Comparison of ENCODE assay signal across 18 cellular contexts in genomic region chr2:191180712-191181111, GRCh38. TPM values are rescaled to one million over a fixed set of nuclear protein-coding genes. Genes with fewer than 3 reads are reported as not detected.
DNase-seq lines count a peak whose midpoint lies in the region; ATAC-seq, FAIRE-seq and TF ChIP-seq lines count a peak whose summit lies in the region.
"Had no signal": no experiment of that assay in that cellular context is flagged by ENCODE, and none has a peak within 500 bp of the region (broad histone marks: within the 10 kb centered on the region; RNA-seq: fewer than 3 reads in every experiment).

No MANE protein-coding gene starts in this region.

- peak overlapping the region in 2 of 3 donors; percentile 9 to 41 for H3K27ac ChIP-seq in right lobe of liver
- H3K27ac ChIP-seq: ovary, SJSA1 had no signal

- H3K36me3 ChIP-seq in right lobe of liver, result no peaks in the 10 kb centered on the region
- H3K36me3 ChIP-seq: ovary, SJSA1 had no signal

- ATAC-seq in right lobe of liver (peak in 2 of 4 donors; percentile 6 to 15), GM18517 (IDR thresholded peaks at IDR 0.05; ENCODE audit: unreplicated experiment) (no peak)
- ATAC-seq: K562 had no signal

- no peaks in the 10 kb centered on the region for H3K27me3 ChIP-seq in right lobe of liver
- H3K27me3 ChIP-seq: ovary, SJSA1 had no signal

- no peaks in the 10 kb centered on the region for H3K9me3 ChIP-seq in right lobe of liver
- H3K9me3 ChIP-seq: ovary, SJSA1 had no signal

- peak; percentile 49 for FAIRE-seq in HTR-8/SVneo (lab: Jason Lieb, UNC)
- FAIRE-seq: K562, urothelium cell line had no signal

- TF ChIP-seq CTCF in right lobe of liver (IDR thresholded peaks at IDR 0.05), result no peak

- TF ChIP-seq POLR2A in right lobe of liver (IDR thresholded peaks at IDR 0.05), result no peak

- H3K4me1 ChIP-seq in right lobe of liver, result peaks cover 0 to 74% (median 27%) of the 10 kb centered on the region in 4 donors

- intact Hi-C loops in right lobe of liver (cut with DNase I), result no loop called here

- no peak overlapping the region for H3K4me3 ChIP-seq in right lobe of liver
- H3K4me3 ChIP-seq: K562, ovary, SJSA1, smooth muscle cell had no signal

- in situ Hi-C loops in KBM-7 (cut with MboI; ENCODE audit: low pct_unique_long_range_greater_than_20kb, low sequenced_read_pairs), result loop anchor here (25.0 kb wide), 1 partner anchor 332 kb away; no protein-coding TSS in a partner anchor

- DNase-seq in EL, result peak; percentile 52
- DNase-seq in HTR-8/SVneo (ENCODE audit: insufficient read length, low spot score), result no peak
- DNase-seq in dermis blood vessel endothelial cell, result peak; percentile 27
- peak in 1 of 3 donors; percentile 39 for DNase-seq in right lobe of liver
- DNase-seq in KBM-7, result no peak
- DNase-seq in cerebellar cortex (ENCODE audit: low spot score), result no peak
- DNase-seq: activated effector memory CD4-positive, alpha-beta T cell treated with Interleukin-2 at 50 U/mL for 16 hours; effector CD8-positive, alpha-beta T cell; head of caudate nucleus; kidney glomerular epithelial cell; NCI-H1417 treated with DMSO at 0.1 percent for 48 hours; ovary; stimulated activated naive CD4-positive, alpha-beta T cell treated with Interleukin-2 at 50 U/mL for 16 hours had no signal

RNA-seq across cellular contexts. Expression of gene STAT4, which starts 29.9 kb away (rescaled TPM):
- 0.51 and 1.6 TPM in 2 replicates for total RNA-seq in dermis blood vessel endothelial cell
- total RNA-seq in right lobe of liver, result 1 to 10 TPM in 5 of 6 experiments, under 1 TPM in 1; 0.90 to 6.1 (median 3.2) TPM
- total RNA-seq: K562 had no signal

Comparison
In these comparisons a context has a peak if more than half of its experiments do, and no peak if none do; other contexts are left out.
1. DNase-seq: peak in EL (single experiment) and dermis blood vessel endothelial cell (single experiment); none in HTR-8/SVneo (single experiment), KBM-7 (single experiment) and cerebellar cortex (single experiment).